Comparison of ENCODE assay signal across 7 cellular contexts in genomic region chr14:81211844-81212243, GRCh38. TPM values are rescaled to one million over a fixed set of nuclear protein-coding genes. Genes with fewer than 3 reads are reported as not detected.
DNase-seq lines count a peak whose midpoint lies in the region; ATAC-seq and TF ChIP-seq lines count a peak whose summit lies in the region.

No MANE protein-coding gene starts in this region.

- WGBS in tibial nerve, 2 donors: 10 to 22% methylated on average over 2 of the region's 2 CpGs

- H3K4me3 ChIP-seq in tibial nerve: no peak overlapping the region

- H3K4me1 ChIP-seq in tibial nerve: peaks cover 0 to 31% (median 8%) of the 10 kb centered on the region in 4 donors

- ATAC-seq in GM19395 (IDR thresholded peaks at IDR 0.05; ENCODE audit: unreplicated experiment): peak; percentile 67
- peak; percentile 71 for ATAC-seq in HG03571 (IDR thresholded peaks at IDR 0.05; ENCODE audit: unreplicated experiment)
- peak; percentile 48 to 74 for ATAC-seq in left cardiac atrium

- peak; percentile 19 for DNase-seq in EL
- DNase-seq in activated CD4-positive, alpha-beta T cell treated with anti-CD3 and anti-CD28 coated beads, Interleukin-2, amount 50 U/mL, for 1 hour: peak; percentile 30
- peak; percentile 43 for DNase-seq in left cardiac atrium
- DNase-seq in tibial nerve (ENCODE audit: low spot score in 2 of 2): peak in 1 of 2 donors; percentile 18
- DNase-seq in NCI-H187 (lab: John Stamatoyannopoulos, UW): no peak

- TF ChIP-seq POLR2A in tibial nerve (IDR thresholded peaks at IDR 0.05): no peak

- no peaks in the 10 kb centered on the region for H3K27me3 ChIP-seq in tibial nerve

- H3K27ac ChIP-seq in tibial nerve: no peak overlapping the region

- intact Hi-C loops in left cardiac atrium (cut with DNase I): loop anchor here in 1 of 2 donors (5.0 kb wide), 1 partner anchor 215 kb away; no protein-coding TSS in a partner anchor

- peaks cover 0 to 34% (median 0%) of the 10 kb centered on the region in 3 donors for H3K36me3 ChIP-seq in tibial nerve

- no peaks in the 10 kb centered on the region for H3K9me3 ChIP-seq in tibial nerve

- TF ChIP-seq EP300 in tibial nerve (IDR thresholded peaks at IDR 0.05): no peak

- TF ChIP-seq CTCF in tibial nerve (IDR thresholded peaks at IDR 0.05): peak in 3 of 5 experiments; percentile 22 to 27 (median 26)

RNA-seq across cellular contexts. Expression of gene GTF2A1, which starts 8.9 kb away (rescaled TPM):
- total RNA-seq in left cardiac atrium (10 to 100 TPM; 16.7 to 17.7 TPM), tibial nerve (10 to 100 TPM; 20.7 to 27.3 (median 26.2) TPM)

Comparison
In these comparisons a context has a peak if more than half of its experiments do, and no peak if none do; other contexts are left out.
1. DNase-seq: peak in EL (single experiment), activated CD4-positive, alpha-beta T cell treated with anti-CD3 and anti-CD28 coated beads, Interleukin-2, amount 50 U/mL, for 1 hour (single experiment) and left cardiac atrium (single experiment); none in NCI-H187 (0 of 2).
2. Peak in every context shown above with its lines, with median percentiles within 50 percentile points of each other: ATAC-seq.